12 cellular contexts compared by ENCODE assay signal in genomic region chr1:225888898-225889690, GRCh38. TPM values are rescaled to one million over a fixed set of nuclear protein-coding genes. Genes with fewer than 3 reads are reported as not detected.
DNase-seq lines count a peak whose midpoint lies in the region; ATAC-seq and TF ChIP-seq lines count a peak whose summit lies in the region.
"Had no signal": no experiment of that assay in that cellular context is flagged by ENCODE, and none has a peak within 500 bp of the region (broad histone marks: within the 10 kb centered on the region; RNA-seq: fewer than 3 reads in every experiment).

Gene LEFTY1 (minus strand): TSS chr1:225889146. CDS start chr1:225889066, 80 bp downstream.

- no peaks in the 10 kb centered on the region for H3K9me3 ChIP-seq in transverse colon

- H3K27me3 Mint-ChIP-seq in endothelial cell (ENCODE audit: unreplicated experiment) = peaks cover 4% of the 10 kb centered on the region

- H3K27ac ChIP-seq in mesendoderm (ENCODE audit: low read depth, low read length) (peak within 1 kb of the TSS; percentile 26), transverse colon (peak within 1 kb of the TSS; percentile 79 to 98 (median 90))

- DNase-seq in Right ventricle myocardium inferior (ENCODE audit: missing footprints) = no peak
- no peak for DNase-seq in cardiac septum (ENCODE audit: low spot score)
- no peak for DNase-seq in endothelial cell (ENCODE audit: low spot score)
- DNase-seq in mesendoderm = peak; percentile 82
- DNase-seq in transverse colon = peak; percentile 73
- DNase-seq in cerebellar nuclear complex (lab: John Stamatoyannopoulos, UW) = no peak
- DNase-seq in 8988T = no peak
- DNase-seq: activated effector memory CD4-positive, alpha-beta T cell treated with Interleukin-2 at 50 U/mL for 16 hours; NCI-H187 treated with DMSO at 0.1 percent for 48 hours; T1000 had no signal

- ATAC-seq in Right ventricle myocardium inferior (peak; percentile 29), HG02571 (IDR thresholded peaks at IDR 0.05; ENCODE audit: unreplicated experiment) (no peak)

- intact Hi-C loops in Right ventricle myocardium inferior (cut with DNase I) = no loop called here
- intact Hi-C loops in cardiac septum (cut with DNase I) = no loop called here
- intact Hi-C loops in transverse colon (cut with DNase I; ENCODE audit: low total_unique reads) = no loop called here

- H3K23ac ChIP-seq in mesendoderm (ENCODE audit: low read length) = no peak within 1 kb of the TSS

- peak within 1 kb of the TSS; percentile 5 for H3K4me3 ChIP-seq in mesendoderm (ENCODE audit: low read length)
- H3K4me3 ChIP-seq in transverse colon = peak within 1 kb of the TSS in 3 of 4 donors; percentile 24 to 51 (median 48)

- no peak for TF ChIP-seq EP300 in transverse colon (IDR thresholded peaks at IDR 0.05; ENCODE audit: low read depth)

- no peaks in the 10 kb centered on the region for H3K36me3 Mint-ChIP-seq in endothelial cell (ENCODE audit: low read depth, unreplicated experiment)

- peak within 1 kb of the TSS; percentile 91 for H2AK5ac ChIP-seq in mesendoderm (ENCODE audit: low read length)

- no peak within 1 kb of the TSS for H4K8ac ChIP-seq in mesendoderm (ENCODE audit: low read depth, low read length)

- H3K18ac ChIP-seq in mesendoderm (ENCODE audit: low read length) = peak within 1 kb of the TSS; percentile 29

- peak; percentile 87 for TF ChIP-seq POLR2A in transverse colon (IDR thresholded peaks at IDR 0.05)

- peak within 1 kb of the TSS; percentile 20 for H3K27ac Mint-ChIP-seq in endothelial cell (ENCODE audit: unreplicated experiment)

- H3K4me2 ChIP-seq in mesendoderm (ENCODE audit: low read length) = peak within 1 kb of the TSS; percentile 19

- peaks cover 16% of the 10 kb centered on the region for H3K4me1 ChIP-seq in mesendoderm (ENCODE audit: control insufficient read depth, low read depth, low read length)
- peaks cover 3 to 43% (median 12%) of the 10 kb centered on the region in 4 donors for H3K4me1 ChIP-seq in transverse colon

- no peaks in the 10 kb centered on the region for H3K9me3 Mint-ChIP-seq in endothelial cell (ENCODE audit: unreplicated experiment)

- no peaks in the 10 kb centered on the region for H3K79me2 ChIP-seq in mesendoderm (ENCODE audit: control insufficient read depth, insufficient read depth, low read length)

- H4K5ac ChIP-seq in mesendoderm (ENCODE audit: low read length) = peak within 1 kb of the TSS; percentile 33

- no peak for TF ChIP-seq CTCF in endothelial cell (IDR thresholded peaks at IDR 0.05; ENCODE audit: unreplicated experiment)
- TF ChIP-seq CTCF in transverse colon (IDR thresholded peaks at IDR 0.05) = no peak

- H3K4me1 Mint-ChIP-seq in endothelial cell (ENCODE audit: unreplicated experiment) = no peaks in the 10 kb centered on the region

- H3K27me3 ChIP-seq in mesendoderm (ENCODE audit: insufficient read depth, low read length, poor library complexity) (no peaks in the 10 kb centered on the region), transverse colon (no peaks in the 10 kb centered on the region)

- H2BK120ac ChIP-seq in mesendoderm (ENCODE audit: low read depth, low read length) = peak within 1 kb of the TSS; percentile 2

- H3K36me3 ChIP-seq in mesendoderm (ENCODE audit: control insufficient read depth, insufficient read depth, low read length) (peaks cover 1% of the 10 kb centered on the region), transverse colon (no peaks in the 10 kb centered on the region)

- WGBS in mesendoderm (ENCODE audit: extremely low coverage, insufficient coverage, low lambda C conversion rate) = no CpG with 5 or more reads among the region's 12 CpGs
- WGBS in transverse colon (ENCODE audit: low coverage in 1 of 2), 2 donors = 42% methylated on average over 5 of the region's 12 CpGs; no CpG with 5 or more reads in 1 of the 2 donors

- in situ Hi-C loops in transverse colon (cut with MboI; ENCODE audit: low pct_ligation_motif_present in 1 of 4, low pct_unique_long_range_greater_than_20kb in 1 of 4, low sequenced_read_pairs in 3 of 4) = no loop called here

- peak within 1 kb of the TSS; percentile 73 for H3K4ac ChIP-seq in mesendoderm (ENCODE audit: low read depth, low read length)

- H2BK5ac ChIP-seq in mesendoderm (ENCODE audit: low read length) = peak within 1 kb of the TSS; percentile 91

- H3K4me3 Mint-ChIP-seq in endothelial cell (ENCODE audit: unreplicated experiment) = peak within 1 kb of the TSS; percentile 56

- H3K56ac ChIP-seq in mesendoderm (ENCODE audit: low read length) = peak within 1 kb of the TSS; percentile 80

- H3K79me1 ChIP-seq in mesendoderm (ENCODE audit: low read length) = no peaks in the 10 kb centered on the region

- H2BK15ac ChIP-seq in mesendoderm (replicated peaks; ENCODE audit: low read depth) = no peak within 1 kb of the TSS

- peak within 1 kb of the TSS; percentile 64 for H3K9ac ChIP-seq in mesendoderm (ENCODE audit: low read length)

RNA-seq across cellular contexts. Expression of gene LEFTY1, which starts in this region (rescaled TPM):
- total RNA-seq in Right ventricle myocardium inferior (not detected), cardiac septum (not detected), endothelial cell (ENCODE audit: unreplicated experiment) (0.28 TPM), transverse colon (100 to 1,000 TPM in 3 of 4 donors, 10 to 100 TPM in 1; 86.0 to 320 (median 214) TPM)
- polyA plus RNA-seq in mesendoderm (2013, experiment 1 of 2) = 42.5 TPM
- 42.7 TPM for polyA plus RNA-seq in mesendoderm (2013, experiment 2 of 2)
- total RNA-seq: MCF 10A had no signal

Comparison
In these comparisons a context has a peak if more than half of its experiments do, and no peak if none do; other contexts are left out.
1. RNA of gene LEFTY1 (total RNA-seq): 86.0 to 320 TPM in transverse colon; 0.28 TPM in endothelial cell (single experiment), not detected in Right ventricle myocardium inferior (single experiment) and not detected in cardiac septum (single experiment); every median in the first group is over 10 times any median in the second.
2. Peak in ATAC-seq in Right ventricle myocardium inferior; RNA of the gene not detected or under 1 TPM.
3. DNase-seq: peak in mesendoderm (single experiment) and transverse colon (single experiment); none in Right ventricle myocardium inferior (single experiment), cardiac septum (single experiment), endothelial cell (single experiment), cerebellar nuclear complex (0 of 2) and 8988T (single experiment).